18 cellular contexts compared by ENCODE assay signal in genomic region chr14:57302883-57303282, GRCh38. TPM values are rescaled to one million over a fixed set of nuclear protein-coding genes. Genes with fewer than 3 reads are reported as not detected.
DNase-seq lines count a peak whose midpoint lies in the region; ATAC-seq, FAIRE-seq and TF ChIP-seq lines count a peak whose summit lies in the region.
"Had no signal": no experiment of that assay in that cellular context is flagged by ENCODE, and none has a peak within 500 bp of the region (broad histone marks: within the 10 kb centered on the region; RNA-seq: fewer than 3 reads in every experiment).

No MANE protein-coding gene starts in this region.

- TF ChIP-seq POLR2A in breast epithelium (IDR thresholded peaks at IDR 0.05), result no peak

- no peaks in the 10 kb centered on the region for H3K9me3 Mint-ChIP-seq in MCF 10A (ENCODE audit: unreplicated experiment)
- H3K9me3 Mint-ChIP-seq: IgD-negative memory B cell had no signal

- POLR2A ChIA-PET in MCF 10A (lab: Yijun Ruan, JAX), result interaction anchor here (0.8 kb wide), 2 partner anchors 14 to 34 kb away, joined by 3 read pairs; no protein-coding TSS in a partner anchor

- H3K4me3 ChIP-seq in breast epithelium (no peak overlapping the region), choroid plexus epithelial cell (ENCODE audit: low read depth, low read length) (no peak overlapping the region), coronary artery (no peak overlapping the region)
- H3K4me3 ChIP-seq: HAP-1 had no signal

- H3K27ac ChIP-seq in breast epithelium (no peak overlapping the region), coronary artery (no peak overlapping the region)
- H3K27ac ChIP-seq: HL-60 had no signal

- TF ChIP-seq CTCF in MCF 10A (IDR thresholded peaks at IDR 0.05; ENCODE audit: unreplicated experiment) (no peak), breast epithelium (IDR thresholded peaks at IDR 0.05) (no peak), choroid plexus epithelial cell (conservative IDR thresholded peaks at IDR 0.05; ENCODE audit: low read depth, low read length) (no peak), D721Med (IDR thresholded peaks at IDR 0.05; ENCODE audit: insufficient read depth, missing control alignments) (no peak), coronary artery (IDR thresholded peaks at IDR 0.05) (no peak)

- H3K27me3 Mint-ChIP-seq in MCF 10A (ENCODE audit: insufficient read depth, unreplicated experiment), result peaks cover 12% of the 10 kb centered on the region

- no peaks in the 10 kb centered on the region for H3K9me3 ChIP-seq in breast epithelium
- H3K9me3 ChIP-seq: HAP-1 had no signal

- peak; percentile 32 for DNase-seq in MCF 10A (ENCODE audit: unreplicated experiment)
- no peak for DNase-seq in breast epithelium (ENCODE audit: low spot score in 2 of 2)
- peak; percentile 5 for DNase-seq in OCI-M1 (lab: John Stamatoyannopoulos, UW)
- DNase-seq in choroid plexus epithelial cell (ENCODE audit: low read depth), result peak; percentile 20
- DNase-seq in D721Med (ENCODE audit: insufficient read length, low spot score), result no peak
- no peak for DNase-seq in coronary artery (ENCODE audit: low spot score)
- no peak for DNase-seq in NCI-H345 (lab: John Stamatoyannopoulos, UW)
- DNase-seq: COR-L47, NCI-H1417 treated with DMSO at 0.1 percent for 48 hours, NCI-H187 treated with DMSO at 0.1 percent for 48 hours, NCI-H2227 treated with DMSO at 0.1 percent for 48 hours, NCI-H524, PC-3 had no signal

- ATAC-seq in GM19023 (IDR thresholded peaks at IDR 0.05; ENCODE audit: unreplicated experiment), result no peak
- ATAC-seq: PC-3 had no signal

- CTCF ChIA-PET in MCF 10A (lab: Yijun Ruan, JAX), result interaction anchor here (0.6 kb wide), 1 partner anchor 28 kb away, joined by 3 read pairs; no protein-coding TSS in a partner anchor

- no peaks in the 10 kb centered on the region for H3K4me1 ChIP-seq in breast epithelium
- H3K4me1 ChIP-seq: HAP-1 had no signal

- no peaks in the 10 kb centered on the region for H3K36me3 ChIP-seq in breast epithelium
- H3K36me3 ChIP-seq: HAP-1 had no signal

- no peak overlapping the region for H3K27ac Mint-ChIP-seq in MCF 10A (ENCODE audit: low read depth, unreplicated experiment)
- H3K27ac Mint-ChIP-seq: B cell, IgD-negative memory B cell had no signal

- no peak overlapping the region for H3K4me3 Mint-ChIP-seq in MCF 10A (ENCODE audit: unreplicated experiment)
- H3K4me3 Mint-ChIP-seq: B cell, IgD-negative memory B cell had no signal

- H3K4me1 Mint-ChIP-seq in MCF 10A (ENCODE audit: insufficient read depth, unreplicated experiment), result no peaks in the 10 kb centered on the region
- H3K4me1 Mint-ChIP-seq: B cell, IgD-negative memory B cell had no signal

- no peak for FAIRE-seq in D721Med (lab: Jason Lieb, UNC)

- peaks cover 0 to 4% of the 10 kb centered on the region in 2 donors for H3K27me3 ChIP-seq in breast epithelium

- intact Hi-C loops in MCF 10A (cut with micrococcal nuclease), result no loop called here
- intact Hi-C loops in breast epithelium (cut with DNase I; ENCODE audit: low total_unique reads), result no loop called here

- no peaks in the 10 kb centered on the region for H3K36me3 Mint-ChIP-seq in MCF 10A (ENCODE audit: insufficient read depth, unreplicated experiment)
- H3K36me3 Mint-ChIP-seq: IgD-negative memory B cell had no signal

- BruUV-seq in MCF 10A (replicated peaks; lab: Mats Ljungman, UMichigan), result no TSS peak

RNA-seq across cellular contexts. Expression of gene AP5M1, which starts 34.1 kb away (rescaled TPM):
- total RNA-seq in MCF 10A (2022) (31.7 and 32.6 TPM in 2 replicates), breast epithelium (10 to 100 TPM; 24.6 to 33.5 (median 25.6) TPM)

RNA-seq across cellular contexts. Expression of gene EXOC5, which starts 34.2 kb away (rescaled TPM):
- total RNA-seq in MCF 10A (2022) (58.8 and 61.5 TPM in 2 replicates), breast epithelium (10 to 100 TPM; 40.3 to 53.4 (median 48.9) TPM)

Comparison
In these comparisons a context has a peak if more than half of its experiments do, and no peak if none do; other contexts are left out.
1. DNase-seq: peak in MCF 10A (single experiment), OCI-M1 (single experiment) and choroid plexus epithelial cell (single experiment); none in breast epithelium (0 of 2), D721Med (single experiment), coronary artery (single experiment) and NCI-H345 (single experiment).